ENCODE assay signal across 1 cellular context in the genomic region with DNA sequence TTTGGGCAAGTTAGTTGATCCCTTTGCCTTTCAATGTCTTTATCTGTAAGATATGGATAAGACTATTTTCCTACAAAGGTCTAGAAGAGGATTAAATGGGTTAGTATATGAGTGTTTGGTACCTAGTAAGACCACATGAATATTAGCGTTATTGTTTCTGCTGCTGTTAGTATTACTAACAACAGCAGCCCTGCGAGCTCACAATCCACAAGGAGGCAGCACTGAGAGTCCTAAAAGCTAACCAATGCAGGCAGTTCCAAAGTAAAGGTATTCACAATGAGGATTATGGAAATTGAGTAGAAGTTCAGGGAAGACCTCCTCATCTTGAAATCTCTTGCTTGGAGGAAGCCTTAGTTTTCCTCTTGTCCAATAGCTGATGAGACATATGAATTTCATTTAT.
TF ChIP-seq lines count a peak whose summit lies in the region.

No MANE protein-coding gene starts in this region.

TF ChIP-seq in H1, 55 proteins besides CTCF, POLR2A, EP300 and RAD21:
- no peak for TF ChIP-seq CHD1 (IDR thresholded peaks at IDR 0.05; ENCODE audit: low read depth, low read length)
- no peak for TF ChIP-seq NRF1 (IDR thresholded peaks at IDR 0.05; ENCODE audit: low read depth, low read length)
- TF ChIP-seq EZH2 (IDR thresholded peaks at IDR 0.05; ENCODE audit: low read depth, low read length, severe bottlenecking) = no peak
- no peak for TF ChIP-seq KDM1A (IDR thresholded peaks at IDR 0.05; ENCODE audit: borderline replicate concordance, low read length)
- no peak for TF ChIP-seq EGR1 (IDR thresholded peaks at IDR 0.05; ENCODE audit: borderline replicate concordance, low read depth, low read length)
- TF ChIP-seq GTF2F1 (IDR thresholded peaks at IDR 0.05; ENCODE audit: borderline replicate concordance, low read depth, low read length) = no peak
TF ChIP-seq in H1: peak in this region for 0.
